Comparison of ENCODE assay signal across 9 cellular contexts in the genomic region with DNA sequence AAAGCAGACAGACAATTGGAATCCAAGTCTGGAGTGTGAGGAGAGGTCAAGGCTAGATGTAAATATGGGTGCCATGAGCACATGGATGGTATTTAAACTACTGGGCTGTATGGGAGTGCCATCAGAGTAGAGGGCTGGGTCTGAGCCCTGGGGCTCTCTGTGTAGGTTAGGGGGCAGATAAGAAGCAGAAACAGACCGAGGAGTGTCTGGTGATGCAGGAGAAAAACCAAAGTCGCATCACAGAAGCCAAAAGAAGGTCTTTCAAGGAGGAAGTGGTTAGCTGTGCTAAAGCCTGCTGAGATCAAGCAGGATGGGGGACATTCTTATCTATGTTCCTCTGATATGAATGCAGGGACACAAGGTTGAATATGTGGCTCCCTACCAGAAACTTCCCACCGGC. TPM values are rescaled to one million over a fixed set of nuclear protein-coding genes. Genes with fewer than 3 reads are reported as not detected.
DNase-seq lines count a peak whose midpoint lies in the region; ATAC-seq and TF ChIP-seq lines count a peak whose summit lies in the region.
"Had no signal": no experiment of that assay in that cellular context is flagged by ENCODE, and none has a peak within 500 bp of the region (broad histone marks: within the 10 kb centered on the region; RNA-seq: fewer than 3 reads in every experiment).

No MANE protein-coding gene starts in this region.

- H4K20me1 ChIP-seq in Loucy (ENCODE audit: insufficient read depth, low read length, poor library complexity, severe bottlenecking) (peaks cover 13% of the 10 kb centered on the region), neural cell (ENCODE audit: insufficient read depth) (no peaks in the 10 kb centered on the region), GM23248 (ENCODE audit: insufficient read depth) (no peaks in the 10 kb centered on the region)

- no peaks in the 10 kb centered on the region for H3K9me2 ChIP-seq in Loucy (replicated peaks; ENCODE audit: low read depth, low read length)
- no peaks in the 10 kb centered on the region for H3K9me2 ChIP-seq in neural cell (ENCODE audit: insufficient read depth, low read length)
- H3K9me2 ChIP-seq in GM23248 (ENCODE audit: insufficient read depth), result no peaks in the 10 kb centered on the region

- H3K27ac ChIP-seq in neural cell (ENCODE audit: low read length) (no peak overlapping the region), GM23248 (no peak overlapping the region)

- H3K4me2 ChIP-seq in Loucy (ENCODE audit: low read depth, low read length, poor library complexity, severe bottlenecking) (peak overlapping the region; percentile 88), neural cell (ENCODE audit: low read length) (no peak overlapping the region), GM23248 (ENCODE audit: unreplicated experiment) (no peak overlapping the region)

- H3K9me3 ChIP-seq in Loucy (ENCODE audit: insufficient read depth, low read depth, low read length) (no peaks in the 10 kb centered on the region), neural cell (ENCODE audit: low read length) (no peaks in the 10 kb centered on the region), GM23248 (ENCODE audit: low read depth) (no peaks in the 10 kb centered on the region)
- H3K9me3 ChIP-seq: esophagus squamous epithelium, mucosa of descending colon had no signal

- ATAC-seq in GM18517 (IDR thresholded peaks at IDR 0.05; ENCODE audit: unreplicated experiment) (no peak), HG03354 (IDR thresholded peaks at IDR 0.05; ENCODE audit: poor library complexity, severe bottlenecking, unreplicated experiment) (no peak)

- H3K36me3 ChIP-seq in Loucy (ENCODE audit: insufficient read depth, low read length) (no peaks in the 10 kb centered on the region), neural cell (ENCODE audit: insufficient read depth, low read length) (no peaks in the 10 kb centered on the region), GM23248 (ENCODE audit: low read depth) (no peaks in the 10 kb centered on the region)

- DNase-seq in GM10266 (ENCODE audit: extremely low spot score) (peak; percentile 81), activated T-helper 1 cell treated with Interleukin-2 at 50 U/mL for 16 hours (ENCODE audit: low read depth) (peak; percentile 18), GM23248 (no peak)
- DNase-seq: esophagus squamous epithelium had no signal

- H3K9ac ChIP-seq in Loucy (ENCODE audit: low read depth, low read length, poor library complexity, severe bottlenecking) (peak overlapping the region; percentile 70), neural cell (ENCODE audit: low read length) (no peak overlapping the region), GM23248 (no peak overlapping the region)

- in situ Hi-C loops in GM23248 (cut with MboI), result loop anchor here (10.0 kb wide), 1 partner anchor 93 kb away; no protein-coding TSS in a partner anchor

- TF ChIP-seq CTCF in GM10266 (IDR thresholded peaks at IDR 0.05; ENCODE audit: control insufficient read depth, insufficient read depth, low read depth, missing control alignments), result no peak
- no peak for TF ChIP-seq CTCF in Loucy (conservative IDR thresholded peaks at IDR 0.05; ENCODE audit: low read length)
- no peak for TF ChIP-seq CTCF in neural cell (IDR thresholded peaks at IDR 0.05; ENCODE audit: poor library complexity, severe bottlenecking)

- H3K27me3 ChIP-seq in Loucy (ENCODE audit: insufficient read depth, low read length, poor library complexity, severe bottlenecking) (no peaks in the 10 kb centered on the region), neural cell (ENCODE audit: insufficient read depth, low read depth, low read length) (no peaks in the 10 kb centered on the region), GM23248 (replicated peaks; ENCODE audit: insufficient read depth) (no peaks in the 10 kb centered on the region)
- H3K27me3 ChIP-seq: esophagus squamous epithelium had no signal

- H3K4me3 ChIP-seq in Loucy (ENCODE audit: low read length, poor library complexity, severe bottlenecking) (peak overlapping the region; percentile 84), neural cell (ENCODE audit: low read length) (peak overlapping the region; percentile 95), GM23248 (no peak overlapping the region)
- H3K4me3 ChIP-seq: mucosa of descending colon had no signal

- H2AFZ ChIP-seq in Loucy (ENCODE audit: low read length) (no peak overlapping the region), neural cell (ENCODE audit: low read depth, low read length) (no peak overlapping the region), GM23248 (no peak overlapping the region)

- H3K4me1 ChIP-seq in Loucy (ENCODE audit: insufficient read depth, low read length, poor library complexity, severe bottlenecking) (peaks cover 31% of the 10 kb centered on the region), GM23248 (ENCODE audit: insufficient read depth) (no peaks in the 10 kb centered on the region)

- H3F3A ChIP-seq in Loucy (ENCODE audit: low read depth), result no peaks in the 10 kb centered on the region
- H3F3A ChIP-seq in neural cell (ENCODE audit: insufficient read depth, low read length, poor library complexity, severe bottlenecking), result no peaks in the 10 kb centered on the region
- no peaks in the 10 kb centered on the region for H3F3A ChIP-seq in GM23248 (ENCODE audit: insufficient read depth)

- H3K79me2 ChIP-seq in Loucy (ENCODE audit: insufficient read depth, low read length), result peaks cover 8% of the 10 kb centered on the region; the same call in 1 of the 2 replicates
- H3K79me2 ChIP-seq in neural cell (replicated peaks; ENCODE audit: insufficient read depth, low read length), result peaks cover 13% of the 10 kb centered on the region
- no peaks in the 10 kb centered on the region for H3K79me2 ChIP-seq in GM23248 (ENCODE audit: insufficient read depth)

- 89 to 90% methylated on average over 3 of the region's 3 CpGs for WGBS in GM23248 (ENCODE audit: low coverage in 1 of 2, low lambda C conversion rate in 2 of 2, missing lambda C conversion rate in 2 of 2), 2 experiments

- no peak for TF ChIP-seq RAD21 in neural cell (conservative IDR thresholded peaks at IDR 0.05)

- no peak for TF ChIP-seq EP300 in neural cell (conservative IDR thresholded peaks at IDR 0.05; ENCODE audit: poor library complexity, severe bottlenecking)

TF ChIP-seq in neural cell, 6 proteins besides CTCF, POLR2A, EP300 and RAD21:
- TF ChIP-seq SMC3 (conservative IDR thresholded peaks at IDR 0.05; ENCODE audit: poor library complexity), result no peak
- no peak for TF ChIP-seq POLR2AphosphoS5 (IDR thresholded peaks at IDR 0.05)
- no peak for TF ChIP-seq MXI1 (conservative IDR thresholded peaks at IDR 0.05; ENCODE audit: poor library complexity, severe bottlenecking)
- TF ChIP-seq, protein P1, sequence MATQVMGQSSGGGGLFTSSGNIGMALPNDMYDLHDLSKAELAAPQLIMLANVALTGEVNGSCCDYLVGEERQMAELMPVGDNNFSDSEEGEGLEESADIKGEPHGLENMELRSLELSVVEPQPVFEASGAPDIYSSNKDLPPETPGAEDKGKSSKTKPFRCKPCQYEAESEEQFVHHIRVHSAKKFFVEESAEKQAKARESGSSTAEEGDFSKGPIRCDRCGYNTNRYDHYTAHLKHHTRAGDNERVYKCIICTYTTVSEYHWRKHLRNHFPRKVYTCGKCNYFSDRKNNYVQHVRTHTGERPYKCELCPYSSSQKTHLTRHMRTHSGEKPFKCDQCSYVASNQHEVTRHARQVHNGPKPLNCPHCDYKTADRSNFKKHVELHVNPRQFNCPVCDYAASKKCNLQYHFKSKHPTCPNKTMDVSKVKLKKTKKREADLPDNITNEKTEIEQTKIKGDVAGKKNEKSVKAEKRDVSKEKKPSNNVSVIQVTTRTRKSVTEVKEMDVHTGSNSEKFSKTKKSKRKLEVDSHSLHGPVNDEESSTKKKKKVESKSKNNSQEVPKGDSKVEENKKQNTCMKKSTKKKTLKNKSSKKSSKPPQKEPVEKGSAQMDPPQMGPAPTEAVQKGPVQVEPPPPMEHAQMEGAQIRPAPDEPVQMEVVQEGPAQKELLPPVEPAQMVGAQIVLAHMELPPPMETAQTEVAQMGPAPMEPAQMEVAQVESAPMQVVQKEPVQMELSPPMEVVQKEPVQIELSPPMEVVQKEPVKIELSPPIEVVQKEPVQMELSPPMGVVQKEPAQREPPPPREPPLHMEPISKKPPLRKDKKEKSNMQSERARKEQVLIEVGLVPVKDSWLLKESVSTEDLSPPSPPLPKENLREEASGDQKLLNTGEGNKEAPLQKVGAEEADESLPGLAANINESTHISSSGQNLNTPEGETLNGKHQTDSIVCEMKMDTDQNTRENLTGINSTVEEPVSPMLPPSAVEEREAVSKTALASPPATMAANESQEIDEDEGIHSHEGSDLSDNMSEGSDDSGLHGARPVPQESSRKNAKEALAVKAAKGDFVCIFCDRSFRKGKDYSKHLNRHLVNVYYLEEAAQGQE (IDR thresholded peaks at IDR 0.05; ENCODE audit: borderline replicate concordance), result no peak
- no peak for TF ChIP-seq EZH2 (IDR thresholded peaks at IDR 0.05; ENCODE audit: borderline replicate concordance, insufficient read depth, low read length, poor library complexity, severe bottlenecking)
- no peak for TF ChIP-seq TAF1 (IDR thresholded peaks at IDR 0.05; ENCODE audit: low read depth)

RNA-seq across cellular contexts. Expression of a gene that starts 1.9 kb away (rescaled TPM):
- polyA plus RNA-seq in neural cell, result 32.2 and 37.7 TPM in 2 replicates
- polyA minus RNA-seq in neural cell, result 10.4 and 23.9 TPM in 2 replicates
- total RNA-seq in GM23248 (2014; rRNA removed; shearing (Covaris generic)), result 10.7 and 25.4 TPM in 2 replicates
- polyA plus RNA-seq in GM23248 (2016; fragmentation: Nextera tagmentation; extraction: Ambion mirVana), result 7.9 and 9.8 TPM in 2 replicates

RNA-seq across cellular contexts. Expression of a gene that starts 2.9 kb away (rescaled TPM):
- polyA plus RNA-seq in neural cell, result 2.8 and 4.2 TPM in 2 replicates
- 11.9 and 12.4 TPM in 2 replicates for polyA minus RNA-seq in neural cell
- total RNA-seq in GM23248 (2014; rRNA removed; shearing (Covaris generic)), result 6.2 and 9.2 TPM in 2 replicates
- polyA plus RNA-seq in GM23248 (2016; fragmentation: Nextera tagmentation; extraction: Ambion mirVana), result 1.9 and 2.0 TPM in 2 replicates

RNA-seq across cellular contexts. Expression of a gene that starts 7.3 kb away (rescaled TPM):
- polyA plus RNA-seq in neural cell (0.95 and 4.2 TPM in 2 replicates), GM23248 (2016; fragmentation: Nextera tagmentation; extraction: Ambion mirVana) (not detected in 2 replicates)
- 0.49 TPM in 1 of 2 replicates, not detected in the other for polyA minus RNA-seq in neural cell
- not detected in 2 replicates for total RNA-seq in GM23248 (2014; rRNA removed; shearing (Covaris generic))
